In the genomic region with DNA sequence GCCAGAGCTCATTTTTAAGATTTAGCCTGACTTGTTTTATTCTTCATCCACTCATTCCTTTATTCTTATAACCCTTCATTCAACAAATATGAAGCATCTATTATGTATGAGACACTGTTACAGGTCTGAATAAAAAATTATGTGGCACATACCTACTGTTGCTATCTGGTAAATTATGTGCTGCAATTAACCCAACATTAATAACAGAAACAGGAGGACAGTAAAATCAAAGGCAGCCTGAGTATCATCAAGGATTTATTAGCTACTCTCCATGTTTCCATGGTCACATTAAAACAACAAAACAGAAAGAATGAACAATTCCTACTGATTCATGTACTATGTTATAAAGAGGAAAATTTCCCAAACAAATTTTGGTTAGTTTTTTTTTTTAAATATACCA, we compare ENCODE assay signal across 18 cellular contexts. TPM values are rescaled to one million over a fixed set of nuclear protein-coding genes. Genes with fewer than 3 reads are reported as not detected.
DNase-seq lines count a peak whose midpoint lies in the region; ATAC-seq, FAIRE-seq and TF ChIP-seq lines count a peak whose summit lies in the region.
"Had no signal": no experiment of that assay in that cellular context is flagged by ENCODE, and none has a peak within 500 bp of the region (broad histone marks: within the 10 kb centered on the region; RNA-seq: fewer than 3 reads in every experiment).

No MANE protein-coding gene starts in this region.

- no peak overlapping the region for H2AK5ac ChIP-seq in mesenchymal stem cell (ENCODE audit: low read length, severe bottlenecking)

- no peak overlapping the region for H3K27ac Mint-ChIP-seq in CD14-positive monocyte
- H3K27ac Mint-ChIP-seq: CD8-positive, alpha-beta T cell; HFFc6 had no signal

- no peaks in the 10 kb centered on the region for H3K27me3 ChIP-seq in mesenchymal stem cell (ENCODE audit: control insufficient read depth in 1 of 2, insufficient read depth in 1 of 2, low read length in 2 of 2)
- H3K27me3 ChIP-seq: BE2C had no signal

- peaks cover 0 to 4% (median 0%) of the 10 kb centered on the region in 7 donors for H3K9me3 Mint-ChIP-seq in CD14-positive monocyte
- H3K9me3 Mint-ChIP-seq: CD8-positive, alpha-beta T cell; HFFc6 had no signal

- H3K4me1 ChIP-seq in mesenchymal stem cell (ENCODE audit: control insufficient read depth, insufficient read depth, low read depth, low read length): no peaks in the 10 kb centered on the region
- H3K4me1 ChIP-seq: BE2C had no signal

- H4K91ac ChIP-seq in mesenchymal stem cell (ENCODE audit: low read length): no peak overlapping the region

- no peak overlapping the region for H3K9ac ChIP-seq in mesenchymal stem cell (ENCODE audit: low read length)

- no peak overlapping the region for H4K8ac ChIP-seq in mesenchymal stem cell (ENCODE audit: low read length)

- H2BK15ac ChIP-seq in mesenchymal stem cell (ENCODE audit: low read depth, poor library complexity, severe bottlenecking): no peak overlapping the region

- H3K4me2 ChIP-seq in mesenchymal stem cell (ENCODE audit: low read length, poor library complexity, severe bottlenecking): no peak overlapping the region

- H3K27me3 Mint-ChIP-seq in CD14-positive monocyte (ENCODE audit: low read depth in 3 of 3): peaks cover 1 to 3% (median 2%) of the 10 kb centered on the region in 3 donors

- no peak overlapping the region for H3K4ac ChIP-seq in mesenchymal stem cell (ENCODE audit: low read depth in 1 of 2, low read length in 2 of 2)

- no peak overlapping the region for H3K4me3 ChIP-seq in mesenchymal stem cell (ENCODE audit: insufficient read depth in 1 of 2, low read depth in 1 of 2, low read length in 2 of 2)

- no peaks in the 10 kb centered on the region for H3K9me3 ChIP-seq in mesenchymal stem cell (ENCODE audit: control insufficient read depth, low read length)
- H3K9me3 ChIP-seq: BE2C had no signal

- no peaks in the 10 kb centered on the region for H3K79me1 ChIP-seq in mesenchymal stem cell (replicated peaks; ENCODE audit: low read length, poor library complexity, severe bottlenecking)

- peak; percentile 77 for FAIRE-seq in endometrium (lab: Jason Lieb, UNC)
- FAIRE-seq: D721Med had no signal

- H3K18ac ChIP-seq in mesenchymal stem cell (ENCODE audit: low read depth in 1 of 2, low read length in 2 of 2): no peak overlapping the region

- no peak overlapping the region for H2BK5ac ChIP-seq in mesenchymal stem cell (ENCODE audit: low read depth, low read length, poor library complexity, severe bottlenecking)

- H3K14ac ChIP-seq in mesenchymal stem cell (ENCODE audit: low read length in 2 of 2): no peak overlapping the region

- no peak for ATAC-seq in HG03139 (IDR thresholded peaks at IDR 0.05; ENCODE audit: unreplicated experiment)
- ATAC-seq: CD8-positive, alpha-beta T cell had no signal

- H3K4me3 Mint-ChIP-seq in CD14-positive monocyte: no peak overlapping the region
- H3K4me3 Mint-ChIP-seq: CD8-positive, alpha-beta T cell; HFFc6 had no signal

- DNase-seq in NCI-H748 (lab: John Stamatoyannopoulos, UW; ENCODE audit: unreplicated experiment) (peak; percentile 12), NCI-H748 treated with DMSO at 0.1 percent for 48 hours (lab: John Stamatoyannopoulos, UW) (no peak), mesenchymal stem cell (peak; percentile 43), CD14-positive monocyte (ENCODE audit: low spot score) (no peak), AG08396 (ENCODE audit: low spot score) (no peak), NCI-H2171 treated with DMSO at 0.1 percent for 48 hours (lab: John Stamatoyannopoulos, UW) (no peak)
- DNase-seq: BE2C; CD8-positive, alpha-beta T cell; COR-L47; DMS153; GF-D8; HCEC 1CT; HFFc6 had no signal

- H3K4me1 Mint-ChIP-seq in CD14-positive monocyte: no peaks in the 10 kb centered on the region

- no peak overlapping the region for H3K23ac ChIP-seq in mesenchymal stem cell (ENCODE audit: low read length in 2 of 2)

- no peak overlapping the region for H3K27ac ChIP-seq in mesenchymal stem cell (ENCODE audit: low read length, poor library complexity, severe bottlenecking)
- H3K27ac ChIP-seq: C4-2B, HL-60 had no signal

- intact Hi-C loops in CD14-positive monocyte (cut with micrococcal nuclease): no loop called here

- no peak overlapping the region for H2BK12ac ChIP-seq in mesenchymal stem cell (ENCODE audit: low read length in 2 of 2)

- no peak overlapping the region for H2BK120ac ChIP-seq in mesenchymal stem cell (ENCODE audit: low read depth, low read length)

- no peak overlapping the region for H2AFZ ChIP-seq in mesenchymal stem cell (ENCODE audit: low read depth, low read length)

- H3K36me3 Mint-ChIP-seq in CD14-positive monocyte: no peaks in the 10 kb centered on the region
- H3K36me3 Mint-ChIP-seq: CD8-positive, alpha-beta T cell had no signal

- TF ChIP-seq CTCF in CD14-positive monocyte (IDR thresholded peaks at IDR 0.05): no peak

- H3K36me3 ChIP-seq in mesenchymal stem cell (ENCODE audit: control insufficient read depth in 1 of 2, insufficient read depth in 2 of 2, low read depth in 1 of 2, low read length in 2 of 2): no peaks in the 10 kb centered on the region
- H3K36me3 ChIP-seq: BE2C had no signal

RNA-seq across cellular contexts. Expression of gene RAP2A, which starts 43.9 kb away (rescaled TPM):
- 15.2 TPM for polyA plus RNA-seq in mesenchymal stem cell (2013, experiment 1 of 2)
- polyA plus RNA-seq in mesenchymal stem cell (2013, experiment 2 of 2): 15.4 TPM
- polyA plus RNA-seq in CD14-positive monocyte: 1 to 10 TPM; 2.3 to 4.5 TPM

Comparison
In these comparisons a context has a peak if more than half of its experiments do, and no peak if none do; other contexts are left out.
1. DNase-seq: peak in NCI-H748 (single experiment) and mesenchymal stem cell (single experiment); none in NCI-H748 treated with DMSO at 0.1 percent for 48 hours (single experiment), CD14-positive monocyte (single experiment), AG08396 (single experiment) and NCI-H2171 treated with DMSO at 0.1 percent for 48 hours (single experiment).